In the genomic region with DNA sequence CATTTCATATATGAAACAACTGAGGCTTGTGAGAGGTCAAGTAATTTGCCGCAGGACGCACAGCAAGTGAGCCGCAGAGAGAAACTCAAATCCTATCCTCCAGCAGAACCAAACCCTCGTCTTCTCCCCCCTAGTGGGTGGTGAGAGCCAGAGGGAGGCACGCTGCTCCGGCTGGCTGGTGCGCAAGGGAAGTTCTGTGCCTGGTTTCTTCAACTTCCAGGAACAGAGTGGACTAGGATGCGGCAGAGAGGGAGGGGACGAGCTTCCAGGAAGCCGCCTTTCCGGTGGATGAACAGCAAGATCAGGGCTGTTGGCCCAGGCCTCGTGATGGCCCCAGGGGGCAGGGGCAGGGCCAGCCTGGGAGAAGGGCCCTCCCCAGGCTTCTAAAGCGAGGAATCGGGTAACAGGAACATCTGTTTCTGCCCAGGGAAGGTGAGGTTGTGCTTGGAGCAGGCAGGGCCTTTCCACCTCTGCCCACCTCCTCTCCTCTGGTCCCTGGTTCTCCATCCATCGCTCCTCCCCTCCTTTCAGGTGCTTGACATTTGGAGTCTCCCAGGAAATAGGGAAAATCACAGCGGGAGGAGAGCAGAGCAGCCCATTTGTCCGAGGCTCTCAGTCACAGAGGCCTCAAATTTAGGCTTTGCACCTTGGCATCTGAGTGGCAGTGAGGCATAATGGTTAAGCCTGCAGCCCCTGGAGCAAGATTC, we compare ENCODE assay signal across 1 cellular context.
TF ChIP-seq lines count a peak whose summit lies in the region.

No MANE protein-coding gene starts in this region.

TF ChIP-seq in endothelial cell of umbilical vein, 7 proteins besides CTCF, POLR2A, EP300 and RAD21:
- TF ChIP-seq GATA2 (IDR thresholded peaks at IDR 0.05; ENCODE audit: insufficient read depth, insufficient read length, low read depth, low read length) (no peak), POLR2AphosphoS5 (IDR thresholded peaks at IDR 0.05; ENCODE audit: insufficient read depth, low read depth, low read length) (no peak), FOS (IDR thresholded peaks at IDR 0.05; ENCODE audit: borderline replicate concordance, insufficient read depth, low read length) (no peak), JUN (IDR thresholded peaks at IDR 0.05; ENCODE audit: borderline replicate concordance, insufficient read depth, insufficient read length, low read depth) (no peak), EZH2 (IDR thresholded peaks at IDR 0.05; ENCODE audit: borderline replicate concordance, low read depth, low read length, severe bottlenecking) (no peak), MYC (IDR thresholded peaks at IDR 0.05; ENCODE audit: low read depth, low read length) (no peak)
- TF ChIP-seq, protein P1, sequence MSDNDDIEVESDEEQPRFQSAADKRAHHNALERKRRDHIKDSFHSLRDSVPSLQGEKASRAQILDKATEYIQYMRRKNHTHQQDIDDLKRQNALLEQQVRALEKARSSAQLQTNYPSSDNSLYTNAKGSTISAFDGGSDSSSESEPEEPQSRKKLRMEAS (IDR thresholded peaks at IDR 0.05; ENCODE audit: insufficient read depth, insufficient read length) = no peak
